In the genomic region with DNA sequence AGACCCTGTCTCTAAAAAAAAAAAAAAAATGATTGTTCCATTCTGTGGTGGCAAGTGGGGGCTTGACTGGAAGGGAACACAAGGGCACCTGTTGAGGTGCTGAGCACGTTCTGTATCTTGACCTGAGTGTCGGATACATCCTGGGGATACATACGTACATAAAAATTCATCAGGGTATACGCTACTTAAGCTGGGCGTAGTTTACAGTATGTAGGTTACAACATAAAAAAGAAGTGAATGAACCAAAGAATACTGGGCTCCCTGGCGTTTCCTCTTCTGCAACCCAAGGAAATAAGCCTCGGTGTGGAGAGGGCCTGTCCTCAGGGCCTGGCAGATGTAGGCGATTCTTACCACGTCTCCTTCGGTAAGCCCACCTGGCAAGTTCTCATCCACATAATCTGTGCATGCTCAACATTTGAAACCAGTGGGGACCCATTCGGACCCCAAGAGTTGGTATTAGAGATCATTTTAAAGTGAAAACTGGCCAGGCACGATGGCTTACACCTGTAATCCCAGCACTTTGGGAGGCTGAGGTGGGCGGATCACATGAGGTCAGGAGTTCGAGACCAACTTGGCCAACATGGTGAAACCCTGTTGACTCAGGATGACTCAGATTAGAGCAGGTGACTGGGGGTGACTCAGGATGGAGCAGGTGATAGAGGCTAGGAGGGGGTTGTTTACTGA, we compare ENCODE assay signal across 1 cellular context.
TF ChIP-seq lines count a peak whose summit lies in the region.

No MANE protein-coding gene starts in this region.

TF ChIP-seq in K562, 482 proteins besides CTCF, POLR2A, EP300 and RAD21 (continued from another document and continues in another):
- TF ChIP-seq HINFP (tag; conservative IDR thresholded peaks at IDR 0.05; ENCODE audit: low read depth) = no peak
- no peak for TF ChIP-seq CREB5 (CRISPR knock-in tag; IDR thresholded peaks at IDR 0.05)
- 0 out of 2 replicates have a peak, but pooled peaks have one; percentile 48 for TF ChIP-seq ERF (CRISPR knock-in tag; IDR thresholded peaks at IDR 0.05)
- no peak for TF ChIP-seq ELK1 (CRISPR knock-in tag; IDR thresholded peaks at IDR 0.05)
- TF ChIP-seq JUND (IDR thresholded peaks at IDR 0.05; ENCODE audit: borderline replicate concordance, low read depth, low read length) = peak; percentile 95
- TF ChIP-seq JUND (tag; IDR thresholded peaks at IDR 0.05; ENCODE audit: borderline replicate concordance, low read depth, low read length) = peak; percentile 95
- no peak for TF ChIP-seq ZNF239 (CRISPR knock-in tag; IDR thresholded peaks at IDR 0.05)
- TF ChIP-seq PHB2 (IDR thresholded peaks at IDR 0.05; ENCODE audit: low read depth) = no peak
- no peak for TF ChIP-seq KAT8 (IDR thresholded peaks at IDR 0.05; ENCODE audit: low read depth)
- no peak for TF ChIP-seq HNRNPH1 (optimal IDR thresholded peaks at IDR 0.05; ENCODE audit: low read depth, low read length)
- TF ChIP-seq ZNF133 (CRISPR knock-in tag; IDR thresholded peaks at IDR 0.05) = no peak
- TF ChIP-seq MYNN (IDR thresholded peaks at IDR 0.05) = peak; percentile 58; the same call in 1 of the 2 replicates
- no peak for TF ChIP-seq MYNN (CRISPR knock-in tag; IDR thresholded peaks at IDR 0.05)
- no peak for TF ChIP-seq HMGN3 (IDR thresholded peaks at IDR 0.05; ENCODE audit: borderline replicate concordance, extremely low read depth, insufficient read length, low read depth, low read length)
- TF ChIP-seq FOXP1 (CRISPR knock-in tag; IDR thresholded peaks at IDR 0.05) = no peak
- no peak for TF ChIP-seq SMAD1 (IDR thresholded peaks at IDR 0.05; ENCODE audit: low read depth, low read length, partially characterized antibody)
- no peak for TF ChIP-seq NFATC3 (IDR thresholded peaks at IDR 0.05)
- no peak for TF ChIP-seq HLTF (IDR thresholded peaks at IDR 0.05)
- no peak for TF ChIP-seq HEY1 (CRISPR knock-in tag; IDR thresholded peaks at IDR 0.05; ENCODE audit: borderline replicate concordance)
- TF ChIP-seq ZC3H4 (CRISPR knock-in tag; IDR thresholded peaks at IDR 0.05; ENCODE audit: borderline replicate concordance) = no peak
- TF ChIP-seq ZNF384 (IDR thresholded peaks at IDR 0.05; ENCODE audit: low read depth, low read length) = no peak; the same call in 1 of the 2 replicates
- TF ChIP-seq TAF7 (tag; IDR thresholded peaks at IDR 0.05) = no peak
- TF ChIP-seq ZNF354B (CRISPR knock-in tag; IDR thresholded peaks at IDR 0.05) = no peak
- TF ChIP-seq ZNF175 (CRISPR knock-in tag; IDR thresholded peaks at IDR 0.05; ENCODE audit: low read depth) = peak; percentile 76
- TF ChIP-seq ZNF507 (tag; conservative IDR thresholded peaks at IDR 0.05) = no peak
- TF ChIP-seq MTA3 (IDR thresholded peaks at IDR 0.05; ENCODE audit: borderline replicate concordance) = peak; percentile 47; the same call in 1 of the 2 replicates
- peak; percentile 73; the same call in 1 of the 2 replicates for TF ChIP-seq HDAC2 (IDR thresholded peaks at IDR 0.05)
- TF ChIP-seq NEUROD1 (IDR thresholded peaks at IDR 0.05; ENCODE audit: borderline replicate concordance, low read depth, low read length, partially characterized antibody) = peak; percentile 53
- no peak for TF ChIP-seq GABPB2 (CRISPR knock-in tag; conservative IDR thresholded peaks at IDR 0.05)
- TF ChIP-seq CBFA2T3 (IDR thresholded peaks at IDR 0.05) = peak; percentile 77
- no peak for TF ChIP-seq POLR2AphosphoS2 (IDR thresholded peaks at IDR 0.05; ENCODE audit: low read length)
- TF ChIP-seq ZFP1 (CRISPR knock-in tag; IDR thresholded peaks at IDR 0.05) = no peak
- no peak for TF ChIP-seq ASH1L (IDR thresholded peaks at IDR 0.05; ENCODE audit: borderline replicate concordance, low read depth, partially characterized antibody)
- no peak for TF ChIP-seq CBX2 (IDR thresholded peaks at IDR 0.05; ENCODE audit: insufficient read depth, low read length, poor library complexity, severe bottlenecking)
- no peak for TF ChIP-seq ZZZ3 (IDR thresholded peaks at IDR 0.05)
- TF ChIP-seq WHSC1 (IDR thresholded peaks at IDR 0.05; ENCODE audit: low read length) = no peak
- TF ChIP-seq MXI1 (IDR thresholded peaks at IDR 0.05; ENCODE audit: low read depth, low read length) = no peak
- TF ChIP-seq ZNF589 (CRISPR knock-in tag; IDR thresholded peaks at IDR 0.05; ENCODE audit: low read depth) = 0 out of 2 replicates have a peak, but pooled peaks have one; percentile 15
- TF ChIP-seq CBX8 (IDR thresholded peaks at IDR 0.05; ENCODE audit: borderline replicate concordance, extremely low read depth, low read depth, low read length, poor library complexity, severe bottlenecking) = no peak
- no peak for TF ChIP-seq ARHGAP35 (IDR thresholded peaks at IDR 0.05; ENCODE audit: partially characterized antibody)
- TF ChIP-seq POLR3G (IDR thresholded peaks at IDR 0.05; ENCODE audit: extremely low read depth, insufficient read length, insufficient replicate concordance) = no peak
- no peak for TF ChIP-seq KDM4B (IDR thresholded peaks at IDR 0.05; ENCODE audit: borderline replicate concordance in 2 of 2, low read depth in 1 of 2)
- peak; percentile 82 for TF ChIP-seq ZNF316 (IDR thresholded peaks at IDR 0.05)
- TF ChIP-seq NR2C2 (CRISPR knock-in tag; IDR thresholded peaks at IDR 0.05) = no peak; the same call in 1 of the 2 replicates
- peak; percentile 92 for TF ChIP-seq NR2C2 (tag; IDR thresholded peaks at IDR 0.05)
- TF ChIP-seq ZNF12 (CRISPR knock-in tag; IDR thresholded peaks at IDR 0.05) = peak; percentile 51; the same call in 1 of the 2 replicates
- TF ChIP-seq TBP (optimal IDR thresholded peaks at IDR 0.05; ENCODE audit: low read depth, low read length) = no peak
- TF ChIP-seq GMEB1 (CRISPR knock-in tag; IDR thresholded peaks at IDR 0.05) = no peak
- no peak for TF ChIP-seq ID3 (CRISPR knock-in tag; IDR thresholded peaks at IDR 0.05)
- no peak for TF ChIP-seq ID3 (tag; IDR thresholded peaks at IDR 0.05)
- TF ChIP-seq MAZ (CRISPR knock-in tag; conservative IDR thresholded peaks at IDR 0.05 in 1 of 2, IDR thresholded peaks at IDR 0.05 in 1 of 2) = peak in 1 of 2 experiments; percentile 34; a peak in 1 of 4 replicates
- TF ChIP-seq SLC30A9 (CRISPR knock-in tag; IDR thresholded peaks at IDR 0.05) = no peak
- no peak for TF ChIP-seq NR3C1 (CRISPR knock-in tag; IDR thresholded peaks at IDR 0.05)
- TF ChIP-seq SMARCA5 (IDR thresholded peaks at IDR 0.05) = no peak
- 0 out of 2 replicates have a peak, but pooled peaks have one; percentile 12 for TF ChIP-seq CXXC5 (CRISPR knock-in tag; IDR thresholded peaks at IDR 0.05)
- no peak for TF ChIP-seq ZBED1 (IDR thresholded peaks at IDR 0.05)
- TF ChIP-seq CUX1 (CRISPR knock-in tag; IDR thresholded peaks at IDR 0.05) = no peak
- TF ChIP-seq CEBPZ (IDR thresholded peaks at IDR 0.05; ENCODE audit: borderline replicate concordance, low read depth, low read length) = no peak
